Comparison of ENCODE assay signal across 9 cellular contexts in genomic region chr11:115221461-115222069, GRCh38.
A peak's percentile ranks its signal among the peaks of the same experiment; 100 is the strongest.
DNase-seq lines count a peak whose midpoint lies in the region; ATAC-seq lines count a peak whose summit lies in the region.
"Had no signal": no experiment of that assay in that cellular context is flagged by ENCODE, and none has a peak within 500 bp of the region (broad histone marks: within the 10 kb centered on the region; RNA-seq: fewer than 3 reads in every experiment).

No MANE protein-coding gene starts in this region.

- H3K27me3 Mint-ChIP-seq in activated CD8-positive, alpha-beta memory T cell treated with anti-CD3 and anti-CD28 coated beads, Interleukin-2, amount 10 ng/mL, durations not matched to agents 7 days and 5 days, result peaks cover 42% of the 10 kb centered on the region
- no peaks in the 10 kb centered on the region for H3K27me3 Mint-ChIP-seq in activated CD8-positive, alpha-beta T cell treated with anti-CD3 and anti-CD28 coated beads, Interleukin-2, amount 10 ng/mL, durations not matched to agents 7 days and 5 days (ENCODE audit: low read depth)
- H3K27me3 Mint-ChIP-seq in stimulated activated memory B cell treated with anti-CD40 and anti-IgM and Interleukin-4, amounts not matched to agents 10 μg/mL and 1 μg/mL and 100 μg/mL, for 72 hours, result no peaks in the 10 kb centered on the region
- peaks cover 11% of the 10 kb centered on the region for H3K27me3 Mint-ChIP-seq in activated naive CD4-positive, alpha-beta T cell treated with anti-CD3 and anti-CD28 coated beads for 36 hours (ENCODE audit: low read depth)
- H3K27me3 Mint-ChIP-seq: stimulated activated naive CD8-positive, alpha-beta T cell treated with anti-CD3 and anti-CD28 coated beads, Interleukin-15, Interleukin-2, amounts not matched to agents 100 ng/mL and 50 ng/mL, for 24 hours had no signal

- H3K4me3 Mint-ChIP-seq in activated CD8-positive, alpha-beta memory T cell treated with anti-CD3 and anti-CD28 coated beads, Interleukin-2, amount 10 ng/mL, durations not matched to agents 7 days and 5 days, result peak overlapping the region; percentile 43
- H3K4me3 Mint-ChIP-seq in activated CD8-positive, alpha-beta T cell treated with anti-CD3 and anti-CD28 coated beads, Interleukin-2, amount 10 ng/mL, durations not matched to agents 7 days and 5 days, result no peak overlapping the region
- no peak overlapping the region for H3K4me3 Mint-ChIP-seq in stimulated activated memory B cell treated with anti-CD40 and anti-IgM and Interleukin-4, amounts not matched to agents 10 μg/mL and 1 μg/mL and 100 μg/mL, for 72 hours
- no peak overlapping the region for H3K4me3 Mint-ChIP-seq in activated naive CD4-positive, alpha-beta T cell treated with anti-CD3 and anti-CD28 coated beads for 36 hours
- H3K4me3 Mint-ChIP-seq: stimulated activated naive CD8-positive, alpha-beta T cell treated with anti-CD3 and anti-CD28 coated beads, Interleukin-15, Interleukin-2, amounts not matched to agents 100 ng/mL and 50 ng/mL, for 24 hours had no signal

- ATAC-seq in activated CD8-positive, alpha-beta memory T cell treated with anti-CD3 and anti-CD28 coated beads, Interleukin-2, amount 10 ng/mL, durations not matched to agents 7 days and 5 days, result no peak
- ATAC-seq in HG03025 (IDR thresholded peaks at IDR 0.05; ENCODE audit: low FRiP score, unreplicated experiment), result peak; percentile 55
- no peak for ATAC-seq in activated CD8-positive, alpha-beta T cell treated with anti-CD3 and anti-CD28 coated beads, Interleukin-2, amount 10 ng/mL, durations not matched to agents 7 days and 5 days
- no peak for ATAC-seq in stimulated activated memory B cell treated with anti-CD40 and anti-IgM and Interleukin-4, amounts not matched to agents 10 μg/mL and 1 μg/mL and 100 μg/mL, for 72 hours

- no peak for DNase-seq in activated CD8-positive, alpha-beta memory T cell treated with anti-CD3 and anti-CD28 coated beads, Interleukin-2, amount 10 ng/mL, durations not matched to agents 7 days and 5 days
- DNase-seq in activated CD8-positive, alpha-beta memory T cell treated with anti-CD3 and anti-CD28 coated beads for 24 hours, result no peak
- DNase-seq in activated CD8-positive, alpha-beta T cell treated with anti-CD3 and anti-CD28 coated beads, Interleukin-2, amount 10 ng/mL, durations not matched to agents 7 days and 5 days, result no peak
- DNase-seq in activated naive CD4-positive, alpha-beta T cell treated with anti-CD3 and anti-CD28 coated beads for 36 hours, result no peak
- DNase-seq in foreskin melanocyte (no peak), GF-D8 (lab: John Stamatoyannopoulos, UW) (no peak)

- CTCF ChIA-PET in activated CD8-positive, alpha-beta memory T cell treated with anti-CD3 and anti-CD28 coated beads, Interleukin-2, amount 10 ng/mL, durations not matched to agents 7 days and 5 days (lab: Charles Lee), result interaction anchor here (0.5 to 1.4 kb wide), 2 partner anchors 20 to 1854 kb away, joined by 3 to 6 read pairs; no protein-coding TSS in a partner anchor
- CTCF ChIA-PET in activated CD8-positive, alpha-beta T cell treated with anti-CD3 and anti-CD28 coated beads, Interleukin-2, amount 10 ng/mL, durations not matched to agents 7 days and 5 days (lab: Charles Lee), result no interaction called here
- CTCF ChIA-PET in activated naive CD4-positive, alpha-beta T cell treated with anti-CD3 and anti-CD28 coated beads for 36 hours (lab: Charles Lee), result no interaction called here

- peaks cover 18% of the 10 kb centered on the region for H3K36me3 Mint-ChIP-seq in activated CD8-positive, alpha-beta memory T cell treated with anti-CD3 and anti-CD28 coated beads, Interleukin-2, amount 10 ng/mL, durations not matched to agents 7 days and 5 days
- H3K36me3 Mint-ChIP-seq in activated CD8-positive, alpha-beta T cell treated with anti-CD3 and anti-CD28 coated beads, Interleukin-2, amount 10 ng/mL, durations not matched to agents 7 days and 5 days (ENCODE audit: low read depth), result no peaks in the 10 kb centered on the region
- H3K36me3 Mint-ChIP-seq in stimulated activated memory B cell treated with anti-CD40 and anti-IgM and Interleukin-4, amounts not matched to agents 10 μg/mL and 1 μg/mL and 100 μg/mL, for 72 hours, result no peaks in the 10 kb centered on the region
- no peaks in the 10 kb centered on the region for H3K36me3 Mint-ChIP-seq in activated naive CD4-positive, alpha-beta T cell treated with anti-CD3 and anti-CD28 coated beads for 36 hours (ENCODE audit: low read depth)

- peaks cover 51% of the 10 kb centered on the region for H3K4me1 Mint-ChIP-seq in activated CD8-positive, alpha-beta memory T cell treated with anti-CD3 and anti-CD28 coated beads, Interleukin-2, amount 10 ng/mL, durations not matched to agents 7 days and 5 days
- peaks cover 19% of the 10 kb centered on the region for H3K4me1 Mint-ChIP-seq in activated CD8-positive, alpha-beta T cell treated with anti-CD3 and anti-CD28 coated beads, Interleukin-2, amount 10 ng/mL, durations not matched to agents 7 days and 5 days (ENCODE audit: low read depth)
- peaks cover 31% of the 10 kb centered on the region for H3K4me1 Mint-ChIP-seq in stimulated activated memory B cell treated with anti-CD40 and anti-IgM and Interleukin-4, amounts not matched to agents 10 μg/mL and 1 μg/mL and 100 μg/mL, for 72 hours
- no peaks in the 10 kb centered on the region for H3K4me1 Mint-ChIP-seq in activated naive CD4-positive, alpha-beta T cell treated with anti-CD3 and anti-CD28 coated beads for 36 hours (ENCODE audit: low read depth)

- intact Hi-C loops in activated naive CD4-positive, alpha-beta T cell treated with anti-CD3 and anti-CD28 coated beads for 36 hours (cut with micrococcal nuclease), result no loop called here

- H3K9me3 Mint-ChIP-seq in activated CD8-positive, alpha-beta memory T cell treated with anti-CD3 and anti-CD28 coated beads, Interleukin-2, amount 10 ng/mL, durations not matched to agents 7 days and 5 days (ENCODE audit: low read depth), result no peaks in the 10 kb centered on the region
- no peaks in the 10 kb centered on the region for H3K9me3 Mint-ChIP-seq in activated CD8-positive, alpha-beta T cell treated with anti-CD3 and anti-CD28 coated beads, Interleukin-2, amount 10 ng/mL, durations not matched to agents 7 days and 5 days (ENCODE audit: insufficient read depth)
- no peaks in the 10 kb centered on the region for H3K9me3 Mint-ChIP-seq in stimulated activated memory B cell treated with anti-CD40 and anti-IgM and Interleukin-4, amounts not matched to agents 10 μg/mL and 1 μg/mL and 100 μg/mL, for 72 hours
- H3K9me3 Mint-ChIP-seq in activated naive CD4-positive, alpha-beta T cell treated with anti-CD3 and anti-CD28 coated beads for 36 hours, result no peaks in the 10 kb centered on the region
- H3K9me3 Mint-ChIP-seq: stimulated activated naive CD8-positive, alpha-beta T cell treated with anti-CD3 and anti-CD28 coated beads, Interleukin-15, Interleukin-2, amounts not matched to agents 100 ng/mL and 50 ng/mL, for 24 hours had no signal

- POLR2A ChIA-PET in activated CD8-positive, alpha-beta T cell treated with anti-CD3 and anti-CD28 coated beads, Interleukin-2, amount 10 ng/mL, durations not matched to agents 7 days and 5 days (lab: Charles Lee), result no interaction called here

- H3K27ac Mint-ChIP-seq in activated CD8-positive, alpha-beta memory T cell treated with anti-CD3 and anti-CD28 coated beads, Interleukin-2, amount 10 ng/mL, durations not matched to agents 7 days and 5 days, result peak overlapping the region; percentile 89
- peak overlapping the region; percentile 12 for H3K27ac Mint-ChIP-seq in activated CD8-positive, alpha-beta T cell treated with anti-CD3 and anti-CD28 coated beads, Interleukin-2, amount 10 ng/mL, durations not matched to agents 7 days and 5 days
- H3K27ac Mint-ChIP-seq in stimulated activated memory B cell treated with anti-CD40 and anti-IgM and Interleukin-4, amounts not matched to agents 10 μg/mL and 1 μg/mL and 100 μg/mL, for 72 hours, result peak overlapping the region; percentile 89
- no peak overlapping the region for H3K27ac Mint-ChIP-seq in activated naive CD4-positive, alpha-beta T cell treated with anti-CD3 and anti-CD28 coated beads for 36 hours
- H3K27ac Mint-ChIP-seq: stimulated activated naive CD8-positive, alpha-beta T cell treated with anti-CD3 and anti-CD28 coated beads, Interleukin-15, Interleukin-2, amounts not matched to agents 100 ng/mL and 50 ng/mL, for 24 hours had no signal
